ENCODE assay signal across 20 cellular contexts in genomic region chrX:13790206-13791131, GRCh38. TPM values are rescaled to one million over a fixed set of nuclear protein-coding genes. Genes with fewer than 3 reads are reported as not detected.
DNase-seq lines count a peak whose midpoint lies in the region; ATAC-seq and TF ChIP-seq lines count a peak whose summit lies in the region.
"Had no signal": no experiment of that assay in that cellular context is flagged by ENCODE, and none has a peak within 500 bp of the region (broad histone marks: within the 10 kb centered on the region; RNA-seq: fewer than 3 reads in every experiment).

No MANE protein-coding gene starts in this region.

- no peaks in the 10 kb centered on the region for H3K27me3 ChIP-seq in layer of hippocampus (ENCODE audit: control insufficient read depth, insufficient read depth, low read length)
- H3K27me3 ChIP-seq: SJSA1 had no signal

- no peak for TF ChIP-seq CTCF in cardiac fibroblast (IDR thresholded peaks at IDR 0.05; ENCODE audit: low read depth, low read length)

- no peak overlapping the region for H3K4me3 ChIP-seq in cardiac fibroblast (replicated peaks in 1 of 2; ENCODE audit: low read depth in 2 of 2, low read length in 2 of 2)
- H3K4me3 ChIP-seq: adrenal gland, SJSA1 had no signal

- no peak for ATAC-seq in HG03571 (IDR thresholded peaks at IDR 0.05; ENCODE audit: unreplicated experiment)
- ATAC-seq: stimulated activated naive CD8-positive, alpha-beta T cell treated with anti-CD3 and anti-CD28 coated beads, Interleukin-15, Interleukin-2, amounts not matched to agents 100 U/mL and 50 U/mL, for 24 hours had no signal

- H3K27ac ChIP-seq in layer of hippocampus (ENCODE audit: low read depth, low read length) = peak overlapping the region; percentile 71
- H3K27ac ChIP-seq in substantia nigra (ENCODE audit: low read depth, low read length, poor library complexity, severe bottlenecking) = peak overlapping the region; percentile 83
- H3K27ac ChIP-seq: adrenal gland, SJSA1 had no signal

- peak; percentile 3 for DNase-seq in M059J (ENCODE audit: low read depth)
- DNase-seq in cardiac fibroblast (ENCODE audit: low read depth in 2 of 2) = peak; percentile 9 to 49
- DNase-seq in substantia nigra (lab: John Stamatoyannopoulos, UW) = no peak
- no peak for DNase-seq in NCI-H146 treated with DMSO at 0.1 percent for 48 hours (lab: John Stamatoyannopoulos, UW; ENCODE audit: unreplicated experiment)
- DNase-seq in NCI-H2107 treated with DMSO at 0.1 percent for 48 hours (lab: John Stamatoyannopoulos, UW; ENCODE audit: unreplicated experiment) = no peak
- no peak for DNase-seq in OCI-M1 (lab: John Stamatoyannopoulos, UW)
- DNase-seq: adrenal gland; Caco-2; erythroblast; H9; Kasumi-1; NCI-H1436; NCI-H446 treated with DMSO at 0.1 percent for 48 hours; stimulated activated naive CD8-positive, alpha-beta T cell treated with anti-CD3 and anti-CD28 coated beads, Interleukin-15, Interleukin-2, amounts not matched to agents 100 U/mL and 50 U/mL, for 24 hours had no signal

RNA-seq across cellular contexts. Expression of gene GPM6B, which starts 26.4 kb away (rescaled TPM):
- 0.07 TPM in 1 of 2 replicates, not detected in the other for total RNA-seq in M059J (2014; rRNA removed; shearing (Covaris generic))
- total RNA-seq: activated CD8-positive, alpha-beta memory T cell treated with anti-CD3 and anti-CD28 coated beads for 36 hours; activated T-helper 2 cell treated with anti-CD3 and anti-CD28 coated beads, Interferon-gamma antibody, Interleukin-2, Interleukin-4, amounts not matched to agents 10 μg/mL and 5 μg/mL and 100 μg/mL, durations not matched to agents 14 hours and 24 hours and 36 hours; SJSA1; T-helper 2 cell treated with Interferon-gamma antibody and Interleukin-4, amounts not matched to agents 100 ng/mL and 5 ng/mL, for 36 hours had no signal

RNA-seq across cellular contexts. Expression of gene OFD1, which starts 55.9 kb away (rescaled TPM):
- 7.2 and 12.9 TPM in 2 replicates for total RNA-seq in M059J (2014; rRNA removed; shearing (Covaris generic))

RNA-seq across cellular contexts. Expression of gene TRAPPC2, which starts 56.0 kb away (rescaled TPM):
- total RNA-seq in M059J (2014; rRNA removed; shearing (Covaris generic)) = 21.9 and 22.0 TPM in 2 replicates

Comparison
In these comparisons a context has a peak if more than half of its experiments do, and no peak if none do; other contexts are left out.
1. DNase-seq: peak in M059J (single experiment) and cardiac fibroblast (2 of 2); none in substantia nigra (0 of 49), NCI-H146 treated with DMSO at 0.1 percent for 48 hours (single experiment), NCI-H2107 treated with DMSO at 0.1 percent for 48 hours (single experiment) and OCI-M1 (single experiment).